14 cellular contexts compared by ENCODE assay signal in the genomic region with DNA sequence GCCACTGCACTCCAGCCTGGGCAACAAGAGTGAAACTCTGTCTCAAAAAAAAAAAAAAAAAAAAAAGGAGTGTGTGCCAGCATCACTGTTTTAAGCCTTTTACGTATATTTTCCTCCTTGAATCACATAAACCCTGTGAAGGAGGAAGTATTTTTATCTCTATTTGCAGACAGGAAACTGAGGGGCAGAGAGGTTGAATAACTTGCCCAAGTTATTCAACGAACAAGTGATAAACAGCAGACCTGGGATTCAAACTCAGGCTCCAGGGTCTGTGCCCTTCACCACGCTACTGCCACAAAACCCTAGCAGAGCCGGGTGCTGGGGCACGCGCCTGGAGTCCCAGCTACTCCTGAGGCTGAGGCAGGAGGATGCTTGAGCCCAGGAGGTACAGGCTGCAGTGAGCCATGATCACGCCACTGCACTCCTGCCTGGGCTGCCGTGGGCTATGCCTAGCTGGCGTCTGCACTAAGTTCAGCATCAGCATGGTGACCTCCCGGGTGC. TPM values are rescaled to one million over a fixed set of nuclear protein-coding genes. Genes with fewer than 3 reads are reported as not detected.
DNase-seq lines count a peak whose midpoint lies in the region; ATAC-seq, FAIRE-seq and TF ChIP-seq lines count a peak whose summit lies in the region.
"Had no signal": no experiment of that assay in that cellular context is flagged by ENCODE, and none has a peak within 500 bp of the region (broad histone marks: within the 10 kb centered on the region; RNA-seq: fewer than 3 reads in every experiment).

No MANE protein-coding gene starts in this region.

- no peak for TF ChIP-seq POLR2A in K562 (conservative IDR thresholded peaks at IDR 0.05)

- no peaks in the 10 kb centered on the region for H3K27me3 Mint-ChIP-seq in stimulated activated naive CD8-positive, alpha-beta T cell treated with anti-CD3 and anti-CD28 coated beads, Interleukin-15, amount 100 ng/mL, for 72 hours

- no peak for FAIRE-seq in K562 (lab: Jason Lieb, UNC)
- FAIRE-seq: G401.6 had no signal

- CTCF ChIA-PET in PC-3 (lab: Charles Lee), result interaction anchor here (0.6 kb wide), 1 partner anchor 690 kb away, joined by 3 read pairs; no protein-coding TSS in a partner anchor
- CTCF ChIA-PET in K562 (lab: Yijun Ruan, JAX; ENCODE audit: low intra/inter-chr PET ratio), result no interaction called here

- H3K9me3 ChIP-seq in PC-3 (ENCODE audit: low read length) (no peaks in the 10 kb centered on the region), K562 (replicated peaks; ENCODE audit: control insufficient read depth, insufficient read depth, low read depth, low read length) (no peaks in the 10 kb centered on the region), WERI-Rb-1 (ENCODE audit: severe bottlenecking) (no peaks in the 10 kb centered on the region)

- TF ChIP-seq RAD21 in K562 (CRISPR knock-in tag; conservative IDR thresholded peaks at IDR 0.05 in 1 of 2, IDR thresholded peaks at IDR 0.05 in 1 of 2), result no peak

- in situ Hi-C loops in K562 (cut with MboI), result no loop called here

- no peaks in the 10 kb centered on the region for H3K79me2 ChIP-seq in PC-3 (ENCODE audit: low read length)
- no peaks in the 10 kb centered on the region for H3K79me2 ChIP-seq in K562 (ENCODE audit: control insufficient read depth, insufficient read depth, low read length)

- H3K9me3 Mint-ChIP-seq in stimulated activated naive CD8-positive, alpha-beta T cell treated with anti-CD3 and anti-CD28 coated beads, Interleukin-15, amount 100 ng/mL, for 72 hours, result no peaks in the 10 kb centered on the region
- H3K9me3 Mint-ChIP-seq: mesothelial cell of epicardium had no signal

- H3K9me1 ChIP-seq in K562 (ENCODE audit: control insufficient read depth, insufficient read depth, low read length), result no peaks in the 10 kb centered on the region

- peaks cover 32% of the 10 kb centered on the region for H3K4me1 Mint-ChIP-seq in stimulated activated naive CD8-positive, alpha-beta T cell treated with anti-CD3 and anti-CD28 coated beads, Interleukin-15, amount 100 ng/mL, for 72 hours

- POLR2A ChIA-PET in PC-3 (lab: Charles Lee; ENCODE audit: unreplicated experiment) (no interaction called here), K562 (lab: Yijun Ruan, JAX) (interaction anchor here (0.7 kb wide), 1 partner anchor 201 kb away, joined by 3 read pairs; no protein-coding TSS in a partner anchor)

- intact Hi-C loops in PC-3 (cut with micrococcal nuclease) (no loop called here), K562 (cut with micrococcal nuclease) (no loop called here)

- ATAC-seq in PC-3, result peak; percentile 24; the same call in 1 of the 2 replicates
- no peak for ATAC-seq in K562
- ATAC-seq in stimulated activated naive CD8-positive, alpha-beta T cell treated with anti-CD3 and anti-CD28 coated beads, Interleukin-15, amount 100 ng/mL, for 72 hours, result no peak
- no peak for ATAC-seq in GM19328 (IDR thresholded peaks at IDR 0.05; ENCODE audit: unreplicated experiment)

- no peak for TF ChIP-seq EP300 in K562 (IDR thresholded peaks at IDR 0.05; ENCODE audit: low read length)

- H2AFZ ChIP-seq in PC-3 (ENCODE audit: low read length) (no peak overlapping the region), K562 (ENCODE audit: low read depth, low read length) (peak overlapping the region; percentile 59)

- H3K9me2 ChIP-seq in PC-3 (replicated peaks; ENCODE audit: low read length), result no peaks in the 10 kb centered on the region

- H4K20me1 ChIP-seq in PC-3 (ENCODE audit: low read length) (no peaks in the 10 kb centered on the region), K562 (replicated peaks; ENCODE audit: control insufficient read depth, insufficient read depth, low read length) (no peaks in the 10 kb centered on the region)

- H3K4me2 ChIP-seq in PC-3 (ENCODE audit: low read length) (no peak overlapping the region), K562 (ENCODE audit: insufficient read depth, low read length) (no peak overlapping the region)

- TF ChIP-seq CTCF in PC-3 (conservative IDR thresholded peaks at IDR 0.05; ENCODE audit: low read depth, low read length), result no peak
- TF ChIP-seq CTCF in K562 (IDR thresholded peaks at IDR 0.05 in 2 of 3, conservative IDR thresholded peaks at IDR 0.05 in 1 of 3; ENCODE audit: insufficient read depth in 2 of 3, low read depth in 1 of 3, low read length in 3 of 3), result no peak
- TF ChIP-seq CTCF in GM10266 (IDR thresholded peaks at IDR 0.05; ENCODE audit: control insufficient read depth, insufficient read depth, low read depth, missing control alignments), result no peak
- TF ChIP-seq CTCF in WERI-Rb-1 (IDR thresholded peaks at IDR 0.05; ENCODE audit: low read depth, low read length), result no peak

- H3K27me3 ChIP-seq in PC-3 (ENCODE audit: low read length), result no peaks in the 10 kb centered on the region
- H3K27me3 ChIP-seq in K562 (ENCODE audit: control insufficient read depth in 2 of 2, insufficient read depth in 2 of 2, low read length in 2 of 2), result no peaks in the 10 kb centered on the region
- no peaks in the 10 kb centered on the region for H3K27me3 ChIP-seq in WERI-Rb-1 (ENCODE audit: insufficient read depth, low read depth, severe bottlenecking)

- H3K4me3 ChIP-seq in PC-3 (ENCODE audit: low read length), result no peak overlapping the region
- H3K4me3 ChIP-seq in K562, result no peak overlapping the region
- H3K4me3 ChIP-seq in WERI-Rb-1 (ENCODE audit: low read depth, low read length), result no peak overlapping the region

- peak overlapping the region; percentile 87 to 94 for H3K27ac Mint-ChIP-seq in stimulated activated naive CD8-positive, alpha-beta T cell treated with anti-CD3 and anti-CD28 coated beads, Interleukin-15, amount 100 ng/mL, for 72 hours
- H3K27ac Mint-ChIP-seq: mesothelial cell of epicardium had no signal

- H3K27ac ChIP-seq in PC-3 (ENCODE audit: low read length) (no peak overlapping the region), K562 (ENCODE audit: extremely low read depth, low read depth, low read length) (no peak overlapping the region), WERI-Rb-1 (no peak overlapping the region)
- H3K27ac ChIP-seq: VCaP had no signal

- H3K36me3 ChIP-seq in PC-3 (ENCODE audit: low read depth, low read length) (no peaks in the 10 kb centered on the region), K562 (ENCODE audit: control insufficient read depth, insufficient read depth, low read length) (no peaks in the 10 kb centered on the region), WERI-Rb-1 (no peaks in the 10 kb centered on the region)

- 19% methylated on average over 7 of the region's 10 CpGs for WGBS in K562 (ENCODE audit: insufficient coverage, low coverage, missing lambda C conversion rate)

- BruUV-seq in PC-3 (replicated peaks; lab: Mats Ljungman, UMichigan) (no TSS peak), K562 (replicated peaks; lab: Mats Ljungman, UMichigan) (no TSS peak)

- H3K4me1 ChIP-seq in PC-3 (ENCODE audit: insufficient read depth, low read length) (no peaks in the 10 kb centered on the region), K562 (replicated peaks in 1 of 2; ENCODE audit: control insufficient read depth in 2 of 2, insufficient read depth in 2 of 2, low read length in 2 of 2) (peaks cover 10 to 23% of the 10 kb centered on the region in 2 experiments; a peak in 4 of 5 replicates)

- peak overlapping the region; percentile 60 to 72 for H3K4me3 Mint-ChIP-seq in stimulated activated naive CD8-positive, alpha-beta T cell treated with anti-CD3 and anti-CD28 coated beads, Interleukin-15, amount 100 ng/mL, for 72 hours
- H3K4me3 Mint-ChIP-seq: mesothelial cell of epicardium had no signal

- peak; percentile 21 for DNase-seq in stimulated activated CD4-positive, alpha-beta T cell treated with anti-CD3 and anti-CD28 coated beads, Interleukin-15, amount 100 ng/mL, for 24 hours
- no peak for DNase-seq in stimulated activated CD4-positive, alpha-beta T cell treated with anti-CD3 and anti-CD28 coated beads, Interleukin-4, amount 100 ng/mL, for 24 hours
- DNase-seq in PC-3 (no peak), K562 (ENCODE audit: extremely low read depth in 1 of 4, low spot score in 3 of 4) (no peak), GM10266 (ENCODE audit: extremely low spot score) (no peak), WERI-Rb-1 (no peak)
- DNase-seq in stimulated activated naive CD8-positive, alpha-beta T cell treated with anti-CD3 and anti-CD28 coated beads, Interleukin-15, amount 100 ng/mL, for 72 hours, result no peak
- DNase-seq: NCI-H345 had no signal

- H3K9ac ChIP-seq in PC-3 (ENCODE audit: low read length), result no peak overlapping the region
- H3K9ac ChIP-seq in K562 (ENCODE audit: insufficient read depth in 1 of 2, low read depth in 2 of 2, low read length in 2 of 2), result peak overlapping the region in 1 of 2 experiments; percentile 6; a peak in 1 of 4 replicates

- H3F3A ChIP-seq in PC-3 (ENCODE audit: low read length, unreplicated experiment), result no peaks in the 10 kb centered on the region

RNA-seq across cellular contexts. Expression of gene AVP, which starts 9.4 kb away (rescaled TPM):
- total RNA-seq in PC-3 (2014; rRNA removed) (not detected in 2 replicates), K562 (2014; rRNA removed) (not detected in 2 replicates), K562 (2014; rRNA removed; fragmentation: Illumina TruSeq; extraction: Trizol) (not detected in 2 replicates), K562 (2015; rRNA removed; fragmentation: Illumina TruSeq; extraction: Trizol) (not detected in 2 replicates), K562 (2021) (not detected in 2 replicates)
- total RNA-seq in K562 (2011; cell fraction: chromatin; rRNA removed; ENCODE audit: low replicate concordance), result not detected in 2 replicates
- total RNA-seq in K562 (2011; cell fraction: nucleolus; rRNA removed), result not detected in 2 replicates
- total RNA-seq in K562 (2011; cell fraction: nucleoplasm; rRNA removed), result not detected in 2 replicates
- polyA plus RNA-seq in K562 (2011; rRNA removed) (not detected in 2 replicates), K562 (2014; fragmentation: Illumina TruSeq; extraction: Trizol) (not detected in 2 replicates), K562 (2014; fragmentation: Nextera tagmentation; extraction: Ambion mirVana) (not detected), K562 (2014; rRNA removed) (not detected in 2 replicates)
- polyA plus RNA-seq in K562 (2011; cell fraction: cytosol; rRNA removed), result 0.49 TPM in 1 of 2 replicates, not detected in the other
- polyA plus RNA-seq in K562 (2011; cell fraction: nucleus; rRNA removed), result 0.22 TPM in 1 of 2 replicates, not detected in the other
- polyA plus RNA-seq in K562 (2012), result not detected in 2 replicates
- polyA minus RNA-seq in K562 (2011; rRNA and poly(A)+ RNA removed), result not detected in 2 replicates
- not detected in 2 replicates for polyA minus RNA-seq in K562 (2011; cell fraction: cytosol; rRNA and poly(A)+ RNA removed)
- not detected in 2 replicates for polyA minus RNA-seq in K562 (2011; cell fraction: nucleus; rRNA and poly(A)+ RNA removed)
- total RNA-seq: chondrocyte, fibroblast of lung, mesothelial cell of epicardium had no signal
- polyA plus RNA-seq: fibroblast of lung had no signal

RNA-seq across cellular contexts. Expression of gene OXT, which starts 22.5 kb away (rescaled TPM):
- not detected in 2 replicates for total RNA-seq in PC-3 (2014; rRNA removed)
- not detected in 2 replicates for total RNA-seq in K562 (2011; cell fraction: chromatin; rRNA removed; ENCODE audit: low replicate concordance)
- not detected in 2 replicates for total RNA-seq in K562 (2011; cell fraction: nucleolus; rRNA removed)
- not detected in 2 replicates for total RNA-seq in K562 (2011; cell fraction: nucleoplasm; rRNA removed)
- not detected in 2 replicates for total RNA-seq in K562 (2014; rRNA removed)
- not detected in 2 replicates for total RNA-seq in K562 (2014; rRNA removed; fragmentation: Illumina TruSeq; extraction: Trizol)
- not detected in 2 replicates for total RNA-seq in K562 (2015; rRNA removed; fragmentation: Illumina TruSeq; extraction: Trizol)
- total RNA-seq in K562 (2021), result not detected in 2 replicates
- not detected in 2 replicates for polyA plus RNA-seq in K562 (2011; rRNA removed)
- not detected in 2 replicates for polyA plus RNA-seq in K562 (2011; cell fraction: cytosol; rRNA removed)
- polyA plus RNA-seq in K562 (2011; cell fraction: nucleus; rRNA removed), result not detected in 2 replicates
- polyA plus RNA-seq in K562 (2012), result not detected in 2 replicates
- not detected in 2 replicates for polyA plus RNA-seq in K562 (2014; fragmentation: Illumina TruSeq; extraction: Trizol)
- not detected for polyA plus RNA-seq in K562 (2014; fragmentation: Nextera tagmentation; extraction: Ambion mirVana)
- not detected in 2 replicates for polyA plus RNA-seq in K562 (2014; rRNA removed)
- not detected in 2 replicates for polyA minus RNA-seq in K562 (2011; rRNA and poly(A)+ RNA removed)
- not detected in 2 replicates for polyA minus RNA-seq in K562 (2011; cell fraction: cytosol; rRNA and poly(A)+ RNA removed)
- not detected in 2 replicates for polyA minus RNA-seq in K562 (2011; cell fraction: nucleus; rRNA and poly(A)+ RNA removed)
- total RNA-seq: chondrocyte, fibroblast of lung, mesothelial cell of epicardium had no signal
- polyA plus RNA-seq: fibroblast of lung had no signal

RNA-seq across cellular contexts. Expression of gene MRPS26, which starts 48.1 kb away (rescaled TPM):
- total RNA-seq in PC-3 (2014; rRNA removed) (182 and 280 TPM in 2 replicates), K562 (2014; rRNA removed) (70.5 and 78.4 TPM in 2 replicates), K562 (2014; rRNA removed; fragmentation: Illumina TruSeq; extraction: Trizol) (19.9 and 24.6 TPM in 2 replicates), K562 (2015; rRNA removed; fragmentation: Illumina TruSeq; extraction: Trizol) (29.3 and 34.9 TPM in 2 replicates), K562 (2021) (48.8 and 49.5 TPM in 2 replicates)
- 3.4 and 9.9 TPM in 2 replicates for total RNA-seq in K562 (2011; cell fraction: chromatin; rRNA removed; ENCODE audit: low replicate concordance)
- total RNA-seq in K562 (2011; cell fraction: nucleolus; rRNA removed), result 11.7 and 12.8 TPM in 2 replicates
- 7.6 and 10.5 TPM in 2 replicates for total RNA-seq in K562 (2011; cell fraction: nucleoplasm; rRNA removed)
- polyA plus RNA-seq in K562 (2011; rRNA removed) (28.8 and 48.8 TPM in 2 replicates), K562 (2014; fragmentation: Illumina TruSeq; extraction: Trizol) (16.7 and 23.7 TPM in 2 replicates), K562 (2014; fragmentation: Nextera tagmentation; extraction: Ambion mirVana) (1 to 10 TPM; 2.7 to 3.7 TPM), K562 (2014; rRNA removed) (68.1 and 74.1 TPM in 2 replicates)
- 49.4 and 65.2 TPM in 2 replicates for polyA plus RNA-seq in K562 (2011; cell fraction: cytosol; rRNA removed)
- 23.8 and 30.7 TPM in 2 replicates for polyA plus RNA-seq in K562 (2011; cell fraction: nucleus; rRNA removed)
- polyA plus RNA-seq in K562 (2012), result 35.2 and 38.8 TPM in 2 replicates
- 8.1 and 11.2 TPM in 2 replicates for polyA minus RNA-seq in K562 (2011; rRNA and poly(A)+ RNA removed)
- polyA minus RNA-seq in K562 (2011; cell fraction: cytosol; rRNA and poly(A)+ RNA removed), result 9.4 and 19.7 TPM in 2 replicates
- polyA minus RNA-seq in K562 (2011; cell fraction: nucleus; rRNA and poly(A)+ RNA removed), result 7.1 and 9.4 TPM in 2 replicates

RNA-seq across cellular contexts. Expression of gene GNRH2, which starts 50.5 kb away (rescaled TPM):
- 1.6 TPM in 1 of 2 replicates, not detected in the other for total RNA-seq in PC-3 (2014; rRNA removed)
- 4.5 and 11.4 TPM in 2 replicates for total RNA-seq in K562 (2011; cell fraction: chromatin; rRNA removed; ENCODE audit: low replicate concordance)
- 4.3 and 7.2 TPM in 2 replicates for total RNA-seq in K562 (2011; cell fraction: nucleolus; rRNA removed)
- 4.7 and 4.8 TPM in 2 replicates for total RNA-seq in K562 (2011; cell fraction: nucleoplasm; rRNA removed)
- total RNA-seq in K562 (2014; rRNA removed), result 0.50 TPM in 1 of 2 replicates, not detected in the other
- total RNA-seq in K562 (2014; rRNA removed; fragmentation: Illumina TruSeq; extraction: Trizol), result not detected in 2 replicates
- 0.29 TPM in 1 of 2 replicates, not detected in the other for total RNA-seq in K562 (2015; rRNA removed; fragmentation: Illumina TruSeq; extraction: Trizol)
- total RNA-seq in K562 (2021), result not detected in 2 replicates
- 0.18 TPM in 1 of 2 replicates, not detected in the other for polyA plus RNA-seq in K562 (2011; rRNA removed)
- polyA plus RNA-seq in K562 (2011; cell fraction: cytosol; rRNA removed), result 0.97 TPM in 1 of 2 replicates, not detected in the other
- polyA plus RNA-seq in K562 (2011; cell fraction: nucleus; rRNA removed), result 0.34 and 2.2 TPM in 2 replicates
- polyA plus RNA-seq in K562 (2012), result 0.18 TPM in 2 replicates
- polyA plus RNA-seq in K562 (2014; fragmentation: Illumina TruSeq; extraction: Trizol), result 0.19 and 0.25 TPM in 2 replicates
- not detected for polyA plus RNA-seq in K562 (2014; fragmentation: Nextera tagmentation; extraction: Ambion mirVana)
- polyA plus RNA-seq in K562 (2014; rRNA removed), result 0.11 and 0.18 TPM in 2 replicates
- 0.75 and 0.81 TPM in 2 replicates for polyA minus RNA-seq in K562 (2011; rRNA and poly(A)+ RNA removed)
- not detected in 2 replicates for polyA minus RNA-seq in K562 (2011; cell fraction: cytosol; rRNA and poly(A)+ RNA removed)
- polyA minus RNA-seq in K562 (2011; cell fraction: nucleus; rRNA and poly(A)+ RNA removed), result 1.5 and 1.9 TPM in 2 replicates
- total RNA-seq: chondrocyte, fibroblast of lung had no signal
- polyA plus RNA-seq: fibroblast of lung had no signal
